21 cellular contexts compared by ENCODE assay signal in the genomic region with DNA sequence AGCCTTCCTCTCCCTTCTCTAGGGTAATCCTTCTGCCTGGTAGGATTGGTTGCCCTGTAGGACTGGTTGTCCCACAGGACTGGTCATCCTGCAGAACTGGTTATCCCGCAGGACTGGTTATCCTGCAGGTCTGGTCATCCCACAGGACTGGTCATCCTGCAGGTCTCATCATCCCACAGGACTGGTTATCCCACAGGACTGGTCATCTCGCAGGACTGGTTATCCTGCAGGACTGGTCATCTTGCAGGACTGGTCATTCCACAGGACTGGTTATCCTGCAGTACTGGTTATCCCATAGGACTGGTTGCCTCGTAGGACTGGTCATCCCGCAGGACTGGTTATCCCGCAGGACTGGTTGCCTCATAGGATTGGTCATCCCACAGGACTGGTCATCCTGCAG. TPM values are rescaled to one million over a fixed set of nuclear protein-coding genes. Genes with fewer than 3 reads are reported as not detected.
DNase-seq lines count a peak whose midpoint lies in the region; ATAC-seq and TF ChIP-seq lines count a peak whose summit lies in the region.
"Had no signal": no experiment of that assay in that cellular context is flagged by ENCODE, and none has a peak within 500 bp of the region (broad histone marks: within the 10 kb centered on the region; RNA-seq: fewer than 3 reads in every experiment).

No MANE protein-coding gene starts in this region.

- H3K27ac ChIP-seq in BLaER1, result no peak overlapping the region
- no peak overlapping the region for H3K27ac ChIP-seq in PC-3 (ENCODE audit: low read length)
- H3K27ac ChIP-seq in trophoblast cell (ENCODE audit: low read depth, low read length), result no peak overlapping the region
- H3K27ac ChIP-seq: A549, C4-2B, GM23248 had no signal

- H3K18ac ChIP-seq in trophoblast cell (ENCODE audit: low read length), result no peak overlapping the region

- no peak overlapping the region for H2BK5ac ChIP-seq in trophoblast cell (ENCODE audit: low read depth, low read length, poor library complexity)

- peak; percentile 21 for DNase-seq in PC-3
- DNase-seq in trophoblast cell, result peak; percentile 39 to 76
- DNase-seq in dedifferentiated amniotic fluid mesenchymal stem cell (ENCODE audit: extremely low spot score), result no peak
- DNase-seq: 8988T; ACHN; AML-193; BE2C; Caco-2; CD4-positive, CD25-positive, alpha-beta regulatory T cell; CD8-positive, alpha-beta T cell; DMS153; DND-41; GM23248; H7; HCEC 1CT had no signal

- H4K8ac ChIP-seq in trophoblast cell (ENCODE audit: low read depth, low read length), result no peak overlapping the region

- no peak overlapping the region for H3K14ac ChIP-seq in trophoblast cell (ENCODE audit: low read length)

- H3K4me3 ChIP-seq in BLaER1 (no peak overlapping the region), PC-3 (ENCODE audit: low read length) (no peak overlapping the region), trophoblast cell (ENCODE audit: low read depth, low read length) (no peak overlapping the region)
- H3K4me3 ChIP-seq: A549, GM23248 had no signal

- no peak overlapping the region for H4K91ac ChIP-seq in trophoblast cell (ENCODE audit: low read depth, low read length)

- H4K12ac ChIP-seq in trophoblast cell (ENCODE audit: low read depth, low read length), result no peak overlapping the region

- no peak for TF ChIP-seq CTCF in PC-3 (conservative IDR thresholded peaks at IDR 0.05; ENCODE audit: low read depth, low read length)

- H2AFZ ChIP-seq in PC-3 (ENCODE audit: low read length) (no peak overlapping the region), trophoblast cell (ENCODE audit: insufficient read depth, low read length, poor library complexity) (no peak overlapping the region)
- H2AFZ ChIP-seq: GM23248 had no signal

- H3K4me1 ChIP-seq in BLaER1 (peaks cover 26% of the 10 kb centered on the region), PC-3 (ENCODE audit: insufficient read depth, low read length) (no peaks in the 10 kb centered on the region), trophoblast cell (ENCODE audit: control insufficient read depth in 1 of 2, insufficient read depth in 2 of 2, low read length in 2 of 2) (peaks cover 10 to 17% of the 10 kb centered on the region in 2 experiments)
- H3K4me1 ChIP-seq: A549, BE2C, Caco-2 had no signal

- H3K27me3 ChIP-seq in BLaER1, result no peaks in the 10 kb centered on the region
- peaks cover 71% of the 10 kb centered on the region for H3K27me3 ChIP-seq in PC-3 (ENCODE audit: low read length)
- no peaks in the 10 kb centered on the region for H3K27me3 ChIP-seq in trophoblast cell (ENCODE audit: insufficient read depth, low read length)
- H3K27me3 ChIP-seq: BE2C had no signal

- POLR2A ChIA-PET in PC-3 (lab: Charles Lee; ENCODE audit: unreplicated experiment), result no interaction called here

- no peaks in the 10 kb centered on the region for H4K20me1 ChIP-seq in BLaER1
- H4K20me1 ChIP-seq in PC-3 (ENCODE audit: low read length), result no peaks in the 10 kb centered on the region

- no peak overlapping the region for H3K23ac ChIP-seq in trophoblast cell (ENCODE audit: low read length)

- H3K79me2 ChIP-seq in PC-3 (ENCODE audit: low read length) (no peaks in the 10 kb centered on the region), trophoblast cell (ENCODE audit: control insufficient read depth, insufficient read depth, low read length, poor library complexity) (no peaks in the 10 kb centered on the region)

- no peaks in the 10 kb centered on the region for H3K9me2 ChIP-seq in PC-3 (replicated peaks; ENCODE audit: low read length)

- H3K4ac ChIP-seq in trophoblast cell (ENCODE audit: low read depth, low read length), result no peak overlapping the region

- no peak overlapping the region for H3K9ac ChIP-seq in BLaER1
- no peak overlapping the region for H3K9ac ChIP-seq in PC-3 (ENCODE audit: low read length)
- no peak overlapping the region for H3K9ac ChIP-seq in trophoblast cell (ENCODE audit: low read length)
- H3K9ac ChIP-seq: GM23248 had no signal

- no CpG with 5 or more reads among the region's 5 CpGs for WGBS in trophoblast cell (ENCODE audit: extremely low coverage, insufficient coverage, insufficient read length)

- no peak overlapping the region for H2AK5ac ChIP-seq in trophoblast cell (ENCODE audit: low read length)

- ATAC-seq in PC-3 (no peak), esophagus mucosa (peak; percentile 7), HG03439 (IDR thresholded peaks at IDR 0.05; ENCODE audit: unreplicated experiment) (no peak)
- no peak for ATAC-seq in activated CD4-positive, CD25-positive, alpha-beta regulatory T cell treated with anti-CD3 and anti-CD28 coated beads, Interleukin-2, amount 50 U/mL, for 24 hours
- ATAC-seq: A549; CD8-positive, alpha-beta T cell had no signal

- BruUV-seq in PC-3 (replicated peaks; lab: Mats Ljungman, UMichigan), result no TSS peak

- no peak overlapping the region for H2BK120ac ChIP-seq in trophoblast cell (ENCODE audit: insufficient read depth, low read length, poor library complexity)

- peaks cover 2% of the 10 kb centered on the region for H3K79me1 ChIP-seq in trophoblast cell (ENCODE audit: low read length)

- H3K4me2 ChIP-seq in BLaER1, result peak overlapping the region; percentile 86
- H3K4me2 ChIP-seq in PC-3 (ENCODE audit: low read length), result no peak overlapping the region
- H3K4me2 ChIP-seq in trophoblast cell (ENCODE audit: low read length), result no peak overlapping the region
- H3K4me2 ChIP-seq: A549 had no signal

- CTCF ChIA-PET in PC-3 (lab: Charles Lee), result no interaction called here

- no peak overlapping the region for H2BK12ac ChIP-seq in trophoblast cell (ENCODE audit: low read length)

- no peaks in the 10 kb centered on the region for H3K9me3 ChIP-seq in BLaER1
- no peaks in the 10 kb centered on the region for H3K9me3 ChIP-seq in PC-3 (ENCODE audit: low read length)
- H3K9me3 ChIP-seq in trophoblast cell (ENCODE audit: insufficient read depth, low read depth, low read length), result peaks cover 4% of the 10 kb centered on the region
- H3K9me3 ChIP-seq: A549, BE2C, Caco-2 had no signal

- no peaks in the 10 kb centered on the region for H3K36me3 ChIP-seq in BLaER1
- no peaks in the 10 kb centered on the region for H3K36me3 ChIP-seq in PC-3 (ENCODE audit: low read depth, low read length)
- H3K36me3 ChIP-seq in trophoblast cell (ENCODE audit: control insufficient read depth in 1 of 2, insufficient read depth in 2 of 2, low read length in 2 of 2), result no peaks in the 10 kb centered on the region
- H3K36me3 ChIP-seq: BE2C had no signal

- H3F3A ChIP-seq in PC-3 (ENCODE audit: low read length, unreplicated experiment), result no peaks in the 10 kb centered on the region

- intact Hi-C loops in PC-3 (cut with micrococcal nuclease), result no loop called here

RNA-seq across cellular contexts. Expression of gene STOX2, which starts 48.1 kb away (rescaled TPM):
- 2.1 and 3.6 TPM in 2 replicates for total RNA-seq in PC-3 (2014; rRNA removed)
- total RNA-seq in esophagus mucosa, result 12.0 TPM
- polyA plus RNA-seq in trophoblast cell (2013), result 5.0 and 5.4 TPM in 2 replicates
- total RNA-seq: CD4-positive, CD25-positive, alpha-beta regulatory T cell; CD8-positive, alpha-beta T cell; GM23248 had no signal
- polyA plus RNA-seq: CD4-positive, CD25-positive, alpha-beta regulatory T cell; GM23248 had no signal
